8 cellular contexts compared by ENCODE assay signal in the genomic region with DNA sequence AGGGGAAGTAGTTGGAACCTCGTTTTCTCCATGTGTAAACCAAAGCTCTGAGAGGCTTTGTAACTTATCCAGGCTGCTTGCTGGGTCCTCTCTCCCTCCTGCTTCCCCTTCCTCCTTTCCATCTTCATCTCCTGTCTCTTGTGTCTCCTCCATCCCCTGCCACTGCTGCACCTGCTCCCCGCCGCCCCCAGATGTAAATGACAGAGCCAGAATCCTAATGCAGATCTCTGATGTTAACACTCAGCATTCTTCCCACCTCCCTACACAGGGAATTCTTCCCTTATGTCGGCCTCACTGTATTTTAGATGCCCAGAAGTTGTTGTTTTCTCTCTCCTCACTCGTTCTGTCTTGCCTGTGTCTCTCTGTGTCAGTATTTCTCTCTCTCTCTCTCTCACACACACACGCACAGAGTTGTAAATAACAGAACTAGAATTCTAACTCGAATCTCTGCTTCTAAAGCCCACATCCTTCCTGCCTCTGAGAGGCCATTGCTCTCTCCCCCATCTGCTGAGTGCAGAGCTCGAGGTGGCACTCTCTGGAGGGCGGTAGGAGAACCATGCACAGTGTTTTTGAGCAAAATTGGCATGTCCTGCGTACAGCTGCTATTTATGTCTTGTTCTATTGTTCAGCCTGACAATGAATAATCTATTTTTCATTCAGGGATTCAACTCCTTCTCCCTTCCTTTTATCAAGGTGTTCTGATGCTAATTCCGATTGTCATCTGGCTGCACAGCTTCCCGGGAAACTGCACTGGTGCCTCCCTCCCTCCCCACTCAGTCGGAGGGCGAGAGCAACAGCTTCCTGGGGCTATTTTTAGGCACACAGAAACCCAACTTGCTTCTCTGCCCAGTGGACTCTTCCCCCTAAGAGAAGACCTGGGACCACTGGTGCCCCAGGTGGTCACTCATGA.
DNase-seq lines count a peak whose midpoint lies in the region; ATAC-seq and TF ChIP-seq lines count a peak whose summit lies in the region.

No MANE protein-coding gene starts in this region.

- H3K27me3 Mint-ChIP-seq in activated T-cell treated with anti-CD3 and anti-CD28 coated beads, Interleukin-2, amount 50 U/mL, for 4 hours (ENCODE audit: low read depth) = no peaks in the 10 kb centered on the region
- no peaks in the 10 kb centered on the region for H3K27me3 Mint-ChIP-seq in naive thymus-derived CD8-positive, alpha-beta T cell
- H3K27me3 Mint-ChIP-seq in type B pancreatic cell = peaks cover 8% of the 10 kb centered on the region

- no peak for DNase-seq in activated T-cell treated with anti-CD3 and anti-CD28 coated beads, Interleukin-2, amount 50 U/mL, for 4 hours
- peak; percentile 18 to 84 (median 67) for DNase-seq in naive thymus-derived CD8-positive, alpha-beta T cell
- DNase-seq in SHP77 treated with DMSO at 0.1 percent for 48 hours (lab: John Stamatoyannopoulos, UW) = no peak
- no peak for DNase-seq in T1000 (lab: John Stamatoyannopoulos, UW)
- DNase-seq in type B pancreatic cell (ENCODE audit: extremely low spot score, unreplicated experiment) = no peak

- peaks cover 40% of the 10 kb centered on the region for H3K4me1 Mint-ChIP-seq in activated T-cell treated with anti-CD3 and anti-CD28 coated beads, Interleukin-2, amount 50 U/mL, for 4 hours (ENCODE audit: low read depth)
- H3K4me1 Mint-ChIP-seq in naive thymus-derived CD8-positive, alpha-beta T cell = peaks cover 30 to 75% (median 61%) of the 10 kb centered on the region in 4 donors
- H3K4me1 Mint-ChIP-seq in type B pancreatic cell (ENCODE audit: unreplicated experiment) = peaks cover 37% of the 10 kb centered on the region

- peak overlapping the region; percentile 8 for H3K4me3 Mint-ChIP-seq in activated T-cell treated with anti-CD3 and anti-CD28 coated beads, Interleukin-2, amount 50 U/mL, for 4 hours
- peak overlapping the region; percentile 62 to 86 (median 74) for H3K4me3 Mint-ChIP-seq in naive thymus-derived CD8-positive, alpha-beta T cell
- H3K4me3 Mint-ChIP-seq in type B pancreatic cell = no peak overlapping the region

- no peaks in the 10 kb centered on the region for H3K9me3 Mint-ChIP-seq in activated T-cell treated with anti-CD3 and anti-CD28 coated beads, Interleukin-2, amount 50 U/mL, for 4 hours
- no peaks in the 10 kb centered on the region for H3K9me3 Mint-ChIP-seq in naive thymus-derived CD8-positive, alpha-beta T cell
- H3K9me3 Mint-ChIP-seq in type B pancreatic cell = no peaks in the 10 kb centered on the region

- POLR2A ChIA-PET in naive thymus-derived CD8-positive, alpha-beta T cell (lab: Charles Lee) = interaction anchor here (0.6 to 2.4 kb wide), 13 partner anchors 9 to 633 kb away, joined by 3 to 21 read pairs (median 5); partner anchors contain the start of gene SH3RF3

- H3K27ac Mint-ChIP-seq in naive thymus-derived CD8-positive, alpha-beta T cell = peak overlapping the region; percentile 82 to 98 (median 94)
- H3K27ac Mint-ChIP-seq in type B pancreatic cell = no peak overlapping the region

- no peak for TF ChIP-seq CTCF in type B pancreatic cell (conservative IDR thresholded peaks at IDR 0.05)

- H3K36me3 Mint-ChIP-seq in activated T-cell treated with anti-CD3 and anti-CD28 coated beads, Interleukin-2, amount 50 U/mL, for 4 hours (ENCODE audit: insufficient read depth) = no peaks in the 10 kb centered on the region
- H3K36me3 Mint-ChIP-seq in naive thymus-derived CD8-positive, alpha-beta T cell = peaks cover 0 to 3% (median 0%) of the 10 kb centered on the region in 3 donors
- no peaks in the 10 kb centered on the region for H3K36me3 Mint-ChIP-seq in type B pancreatic cell

- peak; percentile 85 for ATAC-seq in GM18873 (IDR thresholded peaks at IDR 0.05; ENCODE audit: low FRiP score, unreplicated experiment)
- ATAC-seq in HG02981 (IDR thresholded peaks at IDR 0.05; ENCODE audit: unreplicated experiment) = peak; percentile 70
- peak; percentile 61 to 69 for ATAC-seq in activated T-cell treated with anti-CD3 and anti-CD28 coated beads, Interleukin-2, amount 50 U/mL, for 4 hours
- ATAC-seq in naive thymus-derived CD8-positive, alpha-beta T cell = peak; percentile 99
- no peak for ATAC-seq in GM19324 (IDR thresholded peaks at IDR 0.05; ENCODE audit: low FRiP score, unreplicated experiment)

Comparison
In these comparisons a context has a peak if more than half of its experiments do, and no peak if none do; other contexts are left out.
1. DNase-seq: peak in naive thymus-derived CD8-positive, alpha-beta T cell (10 of 10); none in activated T-cell treated with anti-CD3 and anti-CD28 coated beads, Interleukin-2, amount 50 U/mL, for 4 hours (single experiment), SHP77 treated with DMSO at 0.1 percent for 48 hours (single experiment), T1000 (single experiment) and type B pancreatic cell (single experiment).